ENCODE assay signal across 28 cellular contexts in the genomic region with DNA sequence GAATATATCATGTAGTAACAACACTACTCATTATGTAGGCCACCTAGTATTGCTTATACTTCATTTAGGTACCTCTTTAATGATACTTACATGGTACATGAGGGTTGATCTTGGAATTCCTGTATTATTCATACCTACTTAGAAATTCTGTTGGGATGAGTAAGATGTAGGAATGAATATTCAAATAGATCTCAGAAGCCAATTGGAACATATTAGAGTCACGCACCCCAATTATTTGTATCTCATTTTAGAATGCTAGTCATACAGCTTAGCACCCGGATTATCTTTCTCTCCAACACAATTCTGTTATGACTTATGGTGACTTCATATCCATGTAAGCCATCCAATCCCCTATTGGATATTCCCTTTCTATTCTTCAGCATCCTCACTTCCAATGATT.
"Had no signal": no experiment of that assay in that cellular context is flagged by ENCODE, and none has a peak within 500 bp of the region (broad histone marks: within the 10 kb centered on the region; RNA-seq: fewer than 3 reads in every experiment).

No MANE protein-coding gene starts in this region.

- H3K27me3 Mint-ChIP-seq: activated CD4-positive, alpha-beta memory T cell treated with anti-CD3 and anti-CD28 coated beads, Interleukin-2, amount 10 ng/mL, durations not matched to agents 7 days and 5 days; activated CD4-positive, alpha-beta T cell treated with anti-CD3 and anti-CD28 coated beads, Interleukin-2, amount 10 ng/mL, durations not matched to agents 24 days and 14 days; activated naive CD8-positive, alpha-beta T cell; naive thymus-derived CD4-positive, alpha-beta T cell had no signal

- H3K27me3 ChIP-seq: body of pancreas, cardiac muscle cell, dorsolateral prefrontal cortex, gastroesophageal sphincter, hepatocyte, right atrium auricular region, spleen, suprapubic skin, tibial artery, upper lobe of right lung had no signal

- H3K4me1 ChIP-seq: body of pancreas, gastroesophageal sphincter, right atrium auricular region, spleen, suprapubic skin, tibial artery, upper lobe of right lung had no signal

- H3K27ac ChIP-seq: body of pancreas, cardiac muscle cell, coronary artery, dorsolateral prefrontal cortex, gastroesophageal sphincter, hepatocyte, right atrium auricular region, spleen, suprapubic skin, tibial artery, upper lobe of right lung had no signal

- H3K4me2 ChIP-seq: hepatocyte had no signal

- H3K36me3 ChIP-seq: cardiac muscle cell, suprapubic skin had no signal

- H2AFZ ChIP-seq: hepatocyte had no signal

- H3K4me1 Mint-ChIP-seq: activated CD4-positive, alpha-beta memory T cell treated with anti-CD3 and anti-CD28 coated beads, Interleukin-2, amount 10 ng/mL, durations not matched to agents 7 days and 5 days; activated CD4-positive, alpha-beta T cell treated with anti-CD3 and anti-CD28 coated beads, Interleukin-2, amount 10 ng/mL, durations not matched to agents 24 days and 14 days; naive thymus-derived CD4-positive, alpha-beta T cell had no signal

- H3K9me3 ChIP-seq: body of pancreas, gastroesophageal sphincter, right atrium auricular region, spleen, suprapubic skin, tibial artery, upper lobe of right lung had no signal

- DNase-seq: activated CD4-positive, alpha-beta memory T cell treated with anti-CD3 and anti-CD28 coated beads, Interleukin-2, amount 10 ng/mL, durations not matched to agents 7 days and 5 days; activated CD4-positive, alpha-beta T cell treated with anti-CD3 and anti-CD28 coated beads, Interleukin-2, amount 10 ng/mL, durations not matched to agents 24 days and 14 days; activated CD4-positive, CD25-positive, alpha-beta regulatory T cell treated with anti-CD3 and anti-CD28 coated beads, Interleukin-2, amount 50 U/mL, for 72 hours; activated T-cell treated with anti-CD3 and anti-CD28 coated beads, Interleukin-2, amount 50 U/mL, for 48 hours; anterior cingulate cortex; body of pancreas; cerebellar nuclear complex; dorsolateral prefrontal cortex; effector memory CD4-positive, alpha-beta T cell; midbrain; naive thymus-derived CD4-positive, alpha-beta T cell; occipital lobe; spleen; stimulated activated naive CD4-positive, alpha-beta T cell; T-helper 9 cell; tibial artery; upper lobe of right lung had no signal

- H3K79me2 ChIP-seq: hepatocyte had no signal

- H3K4me3 ChIP-seq: body of pancreas, cardiac muscle cell, coronary artery, dorsolateral prefrontal cortex, gastroesophageal sphincter, hepatocyte, right atrium auricular region, spleen, suprapubic skin, tibial artery, upper lobe of right lung had no signal

- ATAC-seq: body of pancreas; gastroesophageal sphincter; naive thymus-derived CD4-positive, alpha-beta T cell; upper lobe of right lung had no signal

- H3K27ac Mint-ChIP-seq: activated CD4-positive, alpha-beta memory T cell treated with anti-CD3 and anti-CD28 coated beads, Interleukin-2, amount 10 ng/mL, durations not matched to agents 7 days and 5 days; activated CD4-positive, alpha-beta T cell treated with anti-CD3 and anti-CD28 coated beads, Interleukin-2, amount 10 ng/mL, durations not matched to agents 24 days and 14 days; activated naive CD8-positive, alpha-beta T cell; activated T-helper 2 cell treated with anti-CD3 and anti-CD28 coated beads, Interferon-gamma antibody, Interleukin-2, Interleukin-4, amounts not matched to agents 10 μg/mL and 5 μg/mL and 100 μg/mL, durations not matched to agents 14 hours and 24 hours and 36 hours; naive thymus-derived CD4-positive, alpha-beta T cell; T-helper 1 cell treated with Interleukin-12 subunit alpha and Interleukin-12 subunit beta and Interleukin-4 antibody, amounts not matched to agents 30 μg/mL and 1 μg/mL, for 36 hours had no signal

- H3K36me3 Mint-ChIP-seq: activated naive CD8-positive, alpha-beta T cell; naive thymus-derived CD4-positive, alpha-beta T cell had no signal

- H3K4me3 Mint-ChIP-seq: activated CD4-positive, alpha-beta memory T cell treated with anti-CD3 and anti-CD28 coated beads, Interleukin-2, amount 10 ng/mL, durations not matched to agents 7 days and 5 days; activated CD4-positive, alpha-beta T cell treated with anti-CD3 and anti-CD28 coated beads, Interleukin-2, amount 10 ng/mL, durations not matched to agents 24 days and 14 days; activated naive CD8-positive, alpha-beta T cell; naive thymus-derived CD4-positive, alpha-beta T cell; neural crest cell; T-helper 1 cell treated with Interleukin-12 subunit alpha and Interleukin-12 subunit beta and Interleukin-4 antibody, amounts not matched to agents 30 μg/mL and 1 μg/mL, for 36 hours had no signal

- FAIRE-seq: keratinocyte had no signal

- H3K9me3 Mint-ChIP-seq: activated CD4-positive, alpha-beta memory T cell treated with anti-CD3 and anti-CD28 coated beads, Interleukin-2, amount 10 ng/mL, durations not matched to agents 7 days and 5 days; activated CD4-positive, alpha-beta T cell treated with anti-CD3 and anti-CD28 coated beads, Interleukin-2, amount 10 ng/mL, durations not matched to agents 24 days and 14 days; activated T-helper 2 cell treated with anti-CD3 and anti-CD28 coated beads, Interferon-gamma antibody, Interleukin-2, Interleukin-4, amounts not matched to agents 10 μg/mL and 5 μg/mL and 100 μg/mL, durations not matched to agents 14 hours and 24 hours and 36 hours; naive thymus-derived CD4-positive, alpha-beta T cell; neural crest cell; T-helper 1 cell treated with Interleukin-12 subunit alpha and Interleukin-12 subunit beta and Interleukin-4 antibody, amounts not matched to agents 30 μg/mL and 1 μg/mL, for 36 hours had no signal
